8 cellular contexts compared by ENCODE assay signal in genomic region chr6:87154641-87155271, GRCh38. TPM values are rescaled to one million over a fixed set of nuclear protein-coding genes. Genes with fewer than 3 reads are reported as not detected.
DNase-seq lines count a peak whose midpoint lies in the region; ATAC-seq and TF ChIP-seq lines count a peak whose summit lies in the region.

No MANE protein-coding gene starts in this region.

- peak; percentile 29 for ATAC-seq in body of pancreas

- H3K27me3 ChIP-seq in H7 (ENCODE audit: control insufficient read depth, insufficient read depth, low read length) (peaks cover 19% of the 10 kb centered on the region), body of pancreas (no peaks in the 10 kb centered on the region)

- peak; percentile 17 for DNase-seq in activated CD8-positive, alpha-beta memory T cell treated with anti-CD3 and anti-CD28 coated beads, Interleukin-2, amount 50 U/mL, for 1 hour (ENCODE audit: extremely low read depth)
- no peak for DNase-seq in activated CD8-positive, alpha-beta memory T cell treated with anti-CD3 and anti-CD28 coated beads, Interleukin-2, amount 50 U/mL, for 48 hours
- DNase-seq in H7 (peak; percentile 49), LHCN-M2 (ENCODE audit: low read depth) (peak; percentile 89), SIG-M5 treated with dmso at 0.1 percent for 504 hours (lab: John Stamatoyannopoulos, UW; ENCODE audit: unreplicated experiment) (peak; percentile 75), body of pancreas (no peak), iPS-NIHi11 (ENCODE audit: low spot score) (peak; percentile 43)
- peak; percentile 36 for DNase-seq in stimulated activated CD8-positive, alpha-beta memory T cell treated with anti-CD3 and anti-CD28 coated beads, Interleukin-12 subunit alpha, Interleukin-12 subunit beta, amount 100 ng/mL, for 24 hours (ENCODE audit: extremely low read depth)

- H3K27ac ChIP-seq in body of pancreas, result peak overlapping the region; percentile 88 to 96 (median 94)

- intact Hi-C loops in body of pancreas (cut with DNase I), result no loop called here

- peak in 2 of 3 donors; percentile 71 for TF ChIP-seq POLR2A in body of pancreas (IDR thresholded peaks at IDR 0.05)

- TF ChIP-seq CTCF in body of pancreas (IDR thresholded peaks at IDR 0.05), result no peak

- no peaks in the 10 kb centered on the region for H3K9me3 ChIP-seq in body of pancreas

- peaks cover 47% of the 10 kb centered on the region for H3K4me1 ChIP-seq in body of pancreas

- peak overlapping the region; percentile 90 for H3K4me3 ChIP-seq in H7 (ENCODE audit: insufficient read depth, low read depth, low read length)
- H3K4me3 ChIP-seq in body of pancreas, result peak overlapping the region; percentile 67 to 88

- 1% methylated on average over 19 of the region's 19 CpGs for WGBS in body of pancreas, 2 donors

- H3K36me3 ChIP-seq in H7 (replicated peaks; ENCODE audit: control insufficient read depth, insufficient read depth, low read length), result no peaks in the 10 kb centered on the region
- no peaks in the 10 kb centered on the region for H3K36me3 ChIP-seq in body of pancreas (replicated peaks in 1 of 2; ENCODE audit: insufficient read depth in 1 of 2, low read depth in 2 of 2)

RNA-seq across cellular contexts. Expression of gene ZNF292, which starts 0.6 kb away (rescaled TPM):
- total RNA-seq in H7 (2014; rRNA removed; shearing (Covaris generic)), result 7.6 and 12.6 TPM in 2 replicates
- total RNA-seq in LHCN-M2 (2014; rRNA removed) (16.5 and 16.9 TPM in 2 replicates), body of pancreas (10 to 100 TPM; 28.0 to 30.3 TPM)
- polyA plus RNA-seq in LHCN-M2 (2012), result 3.0 TPM

RNA-seq across cellular contexts. Expression of gene CGA, which starts 59.9 kb away (rescaled TPM):
- not detected in 2 replicates for total RNA-seq in H7 (2014; rRNA removed; shearing (Covaris generic))
- total RNA-seq in LHCN-M2 (2014; rRNA removed), result not detected in 2 replicates
- not detected for polyA plus RNA-seq in LHCN-M2 (2012)
- total RNA-seq in body of pancreas, result not detected

Comparison
In these comparisons a context has a peak if more than half of its experiments do, and no peak if none do; other contexts are left out.
1. DNase-seq: peak in activated CD8-positive, alpha-beta memory T cell treated with anti-CD3 and anti-CD28 coated beads, Interleukin-2, amount 50 U/mL, for 1 hour (single experiment), H7 (single experiment), LHCN-M2 (single experiment), SIG-M5 treated with dmso at 0.1 percent for 504 hours (single experiment), iPS-NIHi11 (single experiment) and stimulated activated CD8-positive, alpha-beta memory T cell treated with anti-CD3 and anti-CD28 coated beads, Interleukin-12 subunit alpha, Interleukin-12 subunit beta, amount 100 ng/mL, for 24 hours (single experiment); none in activated CD8-positive, alpha-beta memory T cell treated with anti-CD3 and anti-CD28 coated beads, Interleukin-2, amount 50 U/mL, for 48 hours (single experiment) and body of pancreas (0 of 4).